In the genomic region with DNA sequence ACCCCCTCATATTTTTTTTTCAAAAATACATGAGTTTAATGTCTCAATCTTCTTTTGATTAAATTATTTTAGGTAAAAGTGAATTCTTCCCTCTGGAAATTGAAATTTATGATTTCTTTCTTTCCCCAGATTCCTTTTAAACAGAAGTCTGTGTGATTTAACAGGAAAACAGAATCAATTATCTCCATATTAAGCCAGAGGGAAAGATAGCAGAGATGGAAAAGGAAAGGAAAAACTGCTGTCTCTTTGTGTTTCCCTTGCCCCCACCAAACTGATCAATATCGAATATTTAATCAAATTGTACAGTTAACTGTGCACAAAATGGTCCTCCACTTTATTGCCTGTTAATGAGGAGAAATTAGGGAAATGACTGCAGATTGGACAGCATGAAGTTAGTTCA, we compare ENCODE assay signal across 13 cellular contexts.
DNase-seq lines count a peak whose midpoint lies in the region; ATAC-seq and TF ChIP-seq lines count a peak whose summit lies in the region.
"Had no signal": no experiment of that assay in that cellular context is flagged by ENCODE, and none has a peak within 500 bp of the region (broad histone marks: within the 10 kb centered on the region; RNA-seq: fewer than 3 reads in every experiment).

No MANE protein-coding gene starts in this region.

- DNase-seq in SK-N-DZ (ENCODE audit: low spot score) (peak; percentile 86), NCI-H510A treated with DMSO at 0.1 percent for 48 hours (lab: John Stamatoyannopoulos, UW) (no peak)
- DNase-seq: 8988T; ACHN; Caco-2; Calu3; CD4-positive, alpha-beta T cell; CD8-positive, alpha-beta T cell; DMS79 treated with DMSO at 0.1 percent for 48 hours; GF-D8 had no signal

- ATAC-seq in SK-N-SH treated with all-trans-retinoic acid at 6 μM for 48 hours (no peak), HG03108 (IDR thresholded peaks at IDR 0.05; ENCODE audit: unreplicated experiment) (no peak), GM21619 (IDR thresholded peaks at IDR 0.05; ENCODE audit: unreplicated experiment) (no peak)
- ATAC-seq: CD8-positive, alpha-beta T cell had no signal

TF ChIP-seq in SK-N-SH treated with all-trans-retinoic acid at 6 μM for 48 hours, 23 proteins besides CTCF, POLR2A, EP300 and RAD21:
- TF ChIP-seq OSR1 (CRISPR knock-in tag; IDR thresholded peaks at IDR 0.05): no peak
- no peak for TF ChIP-seq ESRRG (CRISPR knock-in tag; IDR thresholded peaks at IDR 0.05)
- peak; percentile 37; the same call in 1 of the 2 replicates for TF ChIP-seq ISL1 (CRISPR knock-in tag; IDR thresholded peaks at IDR 0.05)
- peak; percentile 83; the same call in 1 of the 2 replicates for TF ChIP-seq TCF4 (CRISPR knock-in tag; IDR thresholded peaks at IDR 0.05; ENCODE audit: borderline replicate concordance)
- peak; percentile 79 for TF ChIP-seq TSHZ2 (CRISPR knock-in tag; IDR thresholded peaks at IDR 0.05)
- no peak for TF ChIP-seq ZFP3 (CRISPR knock-in tag; IDR thresholded peaks at IDR 0.05)
- TF ChIP-seq, protein P1, sequence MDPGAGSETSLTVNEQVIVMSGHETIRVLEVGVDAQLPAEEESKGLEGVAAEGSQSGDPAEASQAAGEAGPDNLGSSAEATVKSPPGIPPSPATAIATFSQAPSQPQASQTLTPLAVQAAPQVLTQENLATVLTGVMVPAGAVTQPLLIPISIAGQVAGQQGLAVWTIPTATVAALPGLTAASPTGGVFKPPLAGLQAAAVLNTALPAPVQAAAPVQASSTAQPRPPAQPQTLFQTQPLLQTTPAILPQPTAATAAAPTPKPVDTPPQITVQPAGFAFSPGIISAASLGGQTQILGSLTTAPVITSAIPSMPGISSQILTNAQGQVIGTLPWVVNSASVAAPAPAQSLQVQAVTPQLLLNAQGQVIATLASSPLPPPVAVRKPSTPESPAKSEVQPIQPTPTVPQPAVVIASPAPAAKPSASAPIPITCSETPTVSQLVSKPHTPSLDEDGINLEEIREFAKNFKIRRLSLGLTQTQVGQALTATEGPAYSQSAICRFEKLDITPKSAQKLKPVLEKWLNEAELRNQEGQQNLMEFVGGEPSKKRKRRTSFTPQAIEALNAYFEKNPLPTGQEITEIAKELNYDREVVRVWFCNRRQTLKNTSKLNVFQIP (CRISPR knock-in tag; IDR thresholded peaks at IDR 0.05; ENCODE audit: borderline replicate concordance, low read depth): no peak
- TF ChIP-seq BACH2 (CRISPR knock-in tag; IDR thresholded peaks at IDR 0.05; ENCODE audit: borderline replicate concordance): no peak
